In genomic region chr15:63502137-63502801, GRCh38 we compare ENCODE assay signal across 8 cellular contexts. TPM values are rescaled to one million over a fixed set of nuclear protein-coding genes. Genes with fewer than 3 reads are reported as not detected.
DNase-seq lines count a peak whose midpoint lies in the region; ATAC-seq and TF ChIP-seq lines count a peak whose summit lies in the region.

No MANE protein-coding gene starts in this region.

- H3K27ac Mint-ChIP-seq in activated naive CD4-positive, alpha-beta T cell treated with anti-CD3 and anti-CD28 coated beads for 36 hours = peak overlapping the region; percentile 97

- no peak for TF ChIP-seq EP300 in upper lobe of left lung (IDR thresholded peaks at IDR 0.05)

- TF ChIP-seq CTCF in left lung (IDR thresholded peaks at IDR 0.05) (no peak), upper lobe of left lung (IDR thresholded peaks at IDR 0.05) (no peak)

- H3K9me3 ChIP-seq in left lung (no peaks in the 10 kb centered on the region), upper lobe of left lung (no peaks in the 10 kb centered on the region)

- no peak for ATAC-seq in left lung
- ATAC-seq in upper lobe of left lung (ENCODE audit: low FRiP score in 2 of 2) = no peak
- no peak for ATAC-seq in GM19351 (IDR thresholded peaks at IDR 0.05; ENCODE audit: unreplicated experiment)

- no peak for TF ChIP-seq POLR2A in upper lobe of left lung (IDR thresholded peaks at IDR 0.05)

- H3K4me3 Mint-ChIP-seq in activated naive CD4-positive, alpha-beta T cell treated with anti-CD3 and anti-CD28 coated beads for 36 hours = peak overlapping the region; percentile 38

- 45 to 46% methylated on average over 15 of the region's 15 CpGs for WGBS in upper lobe of left lung, 2 donors

- peaks cover 65% of the 10 kb centered on the region for H3K4me1 Mint-ChIP-seq in activated naive CD4-positive, alpha-beta T cell treated with anti-CD3 and anti-CD28 coated beads for 36 hours (ENCODE audit: low read depth)

- intact Hi-C loops in activated naive CD4-positive, alpha-beta T cell treated with anti-CD3 and anti-CD28 coated beads for 36 hours (cut with micrococcal nuclease) = loop anchor here (5.0 to 10.0 kb wide), 3 partner anchors 290 to 1390 kb away; no protein-coding TSS in a partner anchor
- intact Hi-C loops in left lung (cut with DNase I) = loop anchor here in 1 of 2 donors (10.0 kb wide), 1 partner anchor 93 kb away; the partner anchor contains the start of gene FBXL22

- no peaks in the 10 kb centered on the region for H3K27me3 Mint-ChIP-seq in activated naive CD4-positive, alpha-beta T cell treated with anti-CD3 and anti-CD28 coated beads for 36 hours (ENCODE audit: low read depth)

- H3K36me3 ChIP-seq in left lung (no peaks in the 10 kb centered on the region), upper lobe of left lung (no peaks in the 10 kb centered on the region)

- peak overlapping the region in 1 of 2 donors; percentile 89 for H3K4me3 ChIP-seq in left lung
- H3K4me3 ChIP-seq in upper lobe of left lung = no peak overlapping the region

- H3K36me3 Mint-ChIP-seq in activated naive CD4-positive, alpha-beta T cell treated with anti-CD3 and anti-CD28 coated beads for 36 hours (ENCODE audit: low read depth) = no peaks in the 10 kb centered on the region

- H3K27ac ChIP-seq in left lung (peak overlapping the region; percentile 99 to 100), upper lobe of left lung (peak overlapping the region; percentile 97 to 99 (median 98))

- peaks cover 37 to 72% of the 10 kb centered on the region in 2 donors for H3K4me1 ChIP-seq in left lung
- H3K4me1 ChIP-seq in upper lobe of left lung = peaks cover 50 to 71% (median 62%) of the 10 kb centered on the region in 4 donors

- no peaks in the 10 kb centered on the region for H3K27me3 ChIP-seq in left lung
- H3K27me3 ChIP-seq in upper lobe of left lung = no peaks in the 10 kb centered on the region

- no peaks in the 10 kb centered on the region for H3K9me3 Mint-ChIP-seq in activated naive CD4-positive, alpha-beta T cell treated with anti-CD3 and anti-CD28 coated beads for 36 hours

- CTCF ChIA-PET in activated naive CD4-positive, alpha-beta T cell treated with anti-CD3 and anti-CD28 coated beads for 36 hours (lab: Charles Lee) = interaction anchor here (1.4 to 2.4 kb wide), 2 partner anchors 12 to 15 kb away, joined by 3 to 12 read pairs; no protein-coding TSS in a partner anchor

- no peak for DNase-seq in activated naive CD4-positive, alpha-beta T cell treated with anti-CD3 and anti-CD28 coated beads for 36 hours
- DNase-seq in activated naive CD4-positive, alpha-beta T cell treated with Interleukin-2 at 50 U/mL for 16 hours = no peak
- DNase-seq in amniotic epithelial cell (ENCODE audit: low read depth) (peak; percentile 95), left lung (no peak), upper lobe of left lung (peak in 1 of 2 donors; percentile 74), NCI-H446 (lab: John Stamatoyannopoulos, UW) (no peak), HuH-7 (ENCODE audit: low spot score) (no peak)

RNA-seq across cellular contexts. Expression of gene USP3, which starts 2.1 kb away (rescaled TPM):
- total RNA-seq in activated naive CD4-positive, alpha-beta T cell treated with anti-CD3 and anti-CD28 coated beads for 36 hours = 10 to 100 TPM; 49.9 to 52.2 TPM
- 10 to 100 TPM; 53.5 to 80.7 TPM for total RNA-seq in left lung
- total RNA-seq in upper lobe of left lung = 10 to 100 TPM; 45.7 to 87.0 (median 63.8) TPM
